ENCODE assay signal across 21 cellular contexts in genomic region chr14:67111031-67111430, GRCh38.
DNase-seq lines count a peak whose midpoint lies in the region; ATAC-seq and TF ChIP-seq lines count a peak whose summit lies in the region.
"Had no signal": no experiment of that assay in that cellular context is flagged by ENCODE, and none has a peak within 500 bp of the region (broad histone marks: within the 10 kb centered on the region; RNA-seq: fewer than 3 reads in every experiment).

No MANE protein-coding gene starts in this region.

- no peak overlapping the region for H2AFZ ChIP-seq in SK-N-SH (ENCODE audit: low read depth)
- no peak overlapping the region for H2AFZ ChIP-seq in trophoblast cell (ENCODE audit: insufficient read depth, low read length, poor library complexity)

- no peak overlapping the region for H2BK5ac ChIP-seq in trophoblast cell (ENCODE audit: low read depth, low read length, poor library complexity)

- no peaks in the 10 kb centered on the region for H3K9me2 ChIP-seq in SK-N-SH

- H3K4ac ChIP-seq in trophoblast cell (ENCODE audit: low read depth, low read length) = no peak overlapping the region

- H3K27ac Mint-ChIP-seq in activated CD4-positive, alpha-beta memory T cell treated with anti-CD3 and anti-CD28 coated beads for 36 hours = no peak overlapping the region
- H3K27ac Mint-ChIP-seq: CD14-positive monocyte; CD8-positive, alpha-beta memory T cell had no signal

- no peak overlapping the region for H3K9ac ChIP-seq in SK-N-SH
- H3K9ac ChIP-seq in trophoblast cell (ENCODE audit: low read length) = peak overlapping the region; percentile 63

- no peak overlapping the region for H3K23ac ChIP-seq in trophoblast cell (ENCODE audit: low read length)

- H3K4me3 Mint-ChIP-seq in activated CD4-positive, alpha-beta memory T cell treated with anti-CD3 and anti-CD28 coated beads for 36 hours = no peak overlapping the region
- H3K4me3 Mint-ChIP-seq: CD14-positive monocyte; CD8-positive, alpha-beta memory T cell had no signal

- POLR2A ChIA-PET in SK-N-SH (lab: Yijun Ruan, JAX) = no interaction called here
- POLR2A ChIA-PET in activated CD4-positive, alpha-beta memory T cell treated with anti-CD3 and anti-CD28 coated beads for 36 hours (lab: Charles Lee) = no interaction called here

- H3K36me3 ChIP-seq in SK-N-SH (replicated peaks in 1 of 2; ENCODE audit: control insufficient read depth in 1 of 2, insufficient read depth in 2 of 2, low read length in 1 of 2) = no peaks in the 10 kb centered on the region
- H3K36me3 ChIP-seq in trophoblast cell (ENCODE audit: control insufficient read depth in 1 of 2, insufficient read depth in 2 of 2, low read length in 2 of 2) = no peaks in the 10 kb centered on the region
- H3K36me3 ChIP-seq: MG63 had no signal

- H2BK12ac ChIP-seq in trophoblast cell (ENCODE audit: low read length) = no peak overlapping the region

- no peak overlapping the region for H3K14ac ChIP-seq in trophoblast cell (ENCODE audit: low read length)

- no peaks in the 10 kb centered on the region for H3F3A ChIP-seq in SK-N-SH (replicated peaks; ENCODE audit: insufficient read depth)

- no peak overlapping the region for H4K12ac ChIP-seq in trophoblast cell (ENCODE audit: low read depth, low read length)

- no peak overlapping the region for H4K91ac ChIP-seq in trophoblast cell (ENCODE audit: low read depth, low read length)

- H2BK120ac ChIP-seq in trophoblast cell (ENCODE audit: insufficient read depth, low read length, poor library complexity) = no peak overlapping the region

- H3K4me3 ChIP-seq in SK-N-SH (ENCODE audit: low read depth in 2 of 2, low read length in 1 of 2) (no peak overlapping the region), trophoblast cell (ENCODE audit: low read depth, low read length) (no peak overlapping the region)
- H3K4me3 ChIP-seq: MG63, Peyer's patch had no signal

- CTCF ChIA-PET in SK-N-SH (lab: Yijun Ruan, JAX) = no interaction called here
- CTCF ChIA-PET in activated CD4-positive, alpha-beta memory T cell treated with anti-CD3 and anti-CD28 coated beads for 36 hours (lab: Charles Lee) = no interaction called here

- no peaks in the 10 kb centered on the region for H4K20me1 ChIP-seq in SK-N-SH (ENCODE audit: insufficient read depth)

- no peak overlapping the region for H3K27ac ChIP-seq in SK-N-SH (ENCODE audit: low read depth in 2 of 2, low read length in 1 of 2)
- peak overlapping the region; percentile 32; the same call in 1 of the 2 replicates for H3K27ac ChIP-seq in VCaP
- H3K27ac ChIP-seq in trophoblast cell (ENCODE audit: low read depth, low read length) = no peak overlapping the region
- H3K27ac ChIP-seq: 22Rv1, Peyer's patch had no signal

- no peak overlapping the region for H3K18ac ChIP-seq in trophoblast cell (ENCODE audit: low read length)

- ATAC-seq in SK-N-SH treated with all-trans-retinoic acid at 6 μM for 48 hours = no peak; the same call in 2 of the 3 replicates
- no peak for ATAC-seq in HG02970 (IDR thresholded peaks at IDR 0.05; ENCODE audit: low FRiP score, unreplicated experiment)
- no peak for ATAC-seq in GM19351 (IDR thresholded peaks at IDR 0.05; ENCODE audit: unreplicated experiment)

- H3K4me1 ChIP-seq in SK-N-SH (ENCODE audit: control insufficient read depth in 1 of 2, insufficient read depth in 2 of 2, low read depth in 1 of 2, low read length in 1 of 2) (no peaks in the 10 kb centered on the region), trophoblast cell (ENCODE audit: control insufficient read depth in 1 of 2, insufficient read depth in 2 of 2, low read length in 2 of 2) (no peaks in the 10 kb centered on the region)
- H3K4me1 ChIP-seq: BE2C, Peyer's patch had no signal

- H3K9me3 ChIP-seq in SK-N-SH (0 out of 2 replicates have a peak, but pooled peaks cover 7% of the 10 kb centered on the region), trophoblast cell (ENCODE audit: insufficient read depth, low read depth, low read length) (no peaks in the 10 kb centered on the region)
- H3K9me3 ChIP-seq: BE2C, MG63 had no signal

- H2AK5ac ChIP-seq in trophoblast cell (ENCODE audit: low read length) = no peak overlapping the region

- H3K9me3 Mint-ChIP-seq in activated CD4-positive, alpha-beta memory T cell treated with anti-CD3 and anti-CD28 coated beads for 36 hours = peaks cover 3% of the 10 kb centered on the region

- H3K36me3 Mint-ChIP-seq in activated CD4-positive, alpha-beta memory T cell treated with anti-CD3 and anti-CD28 coated beads for 36 hours = peaks cover 16% of the 10 kb centered on the region

- H3K79me1 ChIP-seq in trophoblast cell (ENCODE audit: low read length) = no peaks in the 10 kb centered on the region

- no peak for TF ChIP-seq EP300 in SK-N-SH (IDR thresholded peaks at IDR 0.05; ENCODE audit: borderline replicate concordance in 1 of 2, low read depth in 1 of 2, low read length in 1 of 2)

- no peak for DNase-seq in SK-N-SH
- no peak for DNase-seq in trophoblast cell
- DNase-seq in activated CD4-positive, alpha-beta memory T cell treated with anti-CD3 and anti-CD28 coated beads for 36 hours = no peak
- no peak for DNase-seq in DMS53 (lab: John Stamatoyannopoulos, UW)
- DNase-seq: BE2C; Calu3; CD8-positive, alpha-beta memory T cell; GF-D8; KBM-7; MG63; NCI-H2029; NCI-H446; NCI-H526; Peyer's patch; SHP77 treated with DMSO at 0.1 percent for 48 hours had no signal

- H4K8ac ChIP-seq in trophoblast cell (ENCODE audit: low read depth, low read length) = no peak overlapping the region

- H3K4me1 Mint-ChIP-seq in activated CD4-positive, alpha-beta memory T cell treated with anti-CD3 and anti-CD28 coated beads for 36 hours (ENCODE audit: low read depth) = no peaks in the 10 kb centered on the region
- H3K4me1 Mint-ChIP-seq: CD14-positive monocyte; CD8-positive, alpha-beta memory T cell had no signal

- no peak for TF ChIP-seq RAD21 in SK-N-SH (IDR thresholded peaks at IDR 0.05; ENCODE audit: low read length)

- H3K27me3 ChIP-seq in SK-N-SH (ENCODE audit: insufficient read depth) = no peaks in the 10 kb centered on the region
- H3K27me3 ChIP-seq in trophoblast cell (ENCODE audit: insufficient read depth, low read length) = no peaks in the 10 kb centered on the region
- H3K27me3 ChIP-seq: BE2C, MG63, Peyer's patch had no signal

- H3K79me2 ChIP-seq in SK-N-SH (ENCODE audit: insufficient read depth) = no peaks in the 10 kb centered on the region
- no peaks in the 10 kb centered on the region for H3K79me2 ChIP-seq in trophoblast cell (ENCODE audit: control insufficient read depth, insufficient read depth, low read length, poor library complexity)

- 96% methylated on average over 1 of the region's 1 CpG for WGBS in SK-N-SH (ENCODE audit: low lambda C conversion rate)
- WGBS in trophoblast cell (ENCODE audit: extremely low coverage, insufficient coverage, insufficient read length) = no CpG with 5 or more reads among the region's 1 CpG

- H3K4me2 ChIP-seq in SK-N-SH (no peak overlapping the region), trophoblast cell (ENCODE audit: low read length) (no peak overlapping the region)

- intact Hi-C loops in activated CD4-positive, alpha-beta memory T cell treated with anti-CD3 and anti-CD28 coated beads for 36 hours (cut with micrococcal nuclease) = no loop called here

- TF ChIP-seq CTCF in SK-N-SH (IDR thresholded peaks at IDR 0.05) (no peak), VCaP (conservative IDR thresholded peaks at IDR 0.05) (no peak)

- no peaks in the 10 kb centered on the region for H3K27me3 Mint-ChIP-seq in activated CD4-positive, alpha-beta memory T cell treated with anti-CD3 and anti-CD28 coated beads for 36 hours

TF ChIP-seq in SK-N-SH treated with all-trans-retinoic acid at 6 μM for 48 hours, 23 proteins besides CTCF, POLR2A, EP300 and RAD21:
- TF ChIP-seq ISL1 (CRISPR knock-in tag; IDR thresholded peaks at IDR 0.05) (peak; percentile 40; the same call in 1 of the 2 replicates), CSDC2 (CRISPR knock-in tag; IDR thresholded peaks at IDR 0.05) (no peak), OSR1 (CRISPR knock-in tag; IDR thresholded peaks at IDR 0.05) (no peak)

TF ChIP-seq in SK-N-SH, 30 proteins besides CTCF, POLR2A, EP300 and RAD21:
- TF ChIP-seq POLR2AphosphoS5 (IDR thresholded peaks at IDR 0.05; ENCODE audit: low read depth, low read length) (no peak), YY1 (IDR thresholded peaks at IDR 0.05; ENCODE audit: low read depth) (no peak), RXRA (IDR thresholded peaks at IDR 0.05; ENCODE audit: borderline replicate concordance, low read depth) (no peak), USF2 (IDR thresholded peaks at IDR 0.05; ENCODE audit: borderline replicate concordance, low read depth, low read length) (no peak), NRF1 (IDR thresholded peaks at IDR 0.05; ENCODE audit: low read depth, low read length) (no peak), NFIC (IDR thresholded peaks at IDR 0.05; ENCODE audit: borderline replicate concordance) (no peak), FOSL2 (IDR thresholded peaks at IDR 0.05; ENCODE audit: borderline replicate concordance, low read depth) (no peak), SMC3 (IDR thresholded peaks at IDR 0.05; ENCODE audit: low read depth, low read length) (no peak), PBX3 (IDR thresholded peaks at IDR 0.05) (no peak), MEF2A (IDR thresholded peaks at IDR 0.05; ENCODE audit: borderline replicate concordance, low read depth) (no peak), EZH2phosphoT487 (IDR thresholded peaks at IDR 0.05; ENCODE audit: borderline replicate concordance, low read depth) (no peak), FOXJ3 (CRISPR knock-in tag; IDR thresholded peaks at IDR 0.05) (no peak)
